In the genomic region with DNA sequence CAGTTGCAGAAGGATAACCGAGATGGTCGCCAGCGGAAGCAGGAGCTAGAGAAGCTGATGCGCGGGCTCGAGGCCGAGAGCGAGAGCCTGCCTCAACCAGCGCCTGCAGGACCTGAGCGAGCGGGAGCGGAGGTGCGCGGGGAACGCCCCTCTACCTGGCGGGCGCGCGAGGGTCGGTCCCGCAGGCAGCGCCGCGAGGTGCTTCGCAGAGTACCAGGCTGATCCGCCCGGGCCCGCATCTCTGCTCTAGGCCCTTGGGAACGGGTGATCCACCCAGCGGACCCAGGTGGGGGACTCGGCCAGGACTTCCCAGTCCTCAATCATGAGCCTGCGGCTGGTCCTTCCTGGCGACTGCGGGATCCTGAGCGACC, we compare ENCODE assay signal across 8 cellular contexts.
DNase-seq lines count a peak whose midpoint lies in the region; ATAC-seq and TF ChIP-seq lines count a peak whose summit lies in the region.
"Not testable (repeated sequence)": the region's sequence is repeated elsewhere in the genome, so short reads cannot be mapped to it uniquely, and the experiment has no call there.

No MANE protein-coding gene starts in this region.

- intact Hi-C loops in ascending aorta (cut with DNase I), result loop anchor here (5.0 kb wide), 2 partner anchors 135 to 205 kb away; partner anchors contain the start of gene KLHL22
- intact Hi-C loops in Right ventricle myocardium inferior (cut with DNase I), result not testable (repeated sequence)
- intact Hi-C loops in natural killer cell (cut with micrococcal nuclease), result loop anchor here (5.0 kb wide), 1 partner anchor 135 kb away; no protein-coding TSS in a partner anchor

- WGBS in suprapubic skin, result 0% methylated on average over 1 of the region's 35 CpGs

- TF ChIP-seq CTCF in GM12864 (IDR thresholded peaks at IDR 0.05; ENCODE audit: low read depth, low read length, missing control alignments); ascending aorta (IDR thresholded peaks at IDR 0.05); natural killer cell (IDR thresholded peaks at IDR 0.05); suprapubic skin (IDR thresholded peaks at IDR 0.05): not testable (repeated sequence)

- ATAC-seq in GM21723 (IDR thresholded peaks at IDR 0.05; ENCODE audit: unreplicated experiment), result peak; percentile 17
- peak; percentile 8 for ATAC-seq in HG03175 (IDR thresholded peaks at IDR 0.05; ENCODE audit: unreplicated experiment)
- peak; percentile 42 for ATAC-seq in SK-N-SH treated with all-trans-retinoic acid at 6 μM for 48 hours
- peak; percentile 2 for ATAC-seq in Right ventricle myocardium inferior
- ATAC-seq in natural killer cell, result peak in 1 of 3 donors; percentile 0

- H3K36me3 ChIP-seq in ascending aorta, suprapubic skin: not testable (repeated sequence)

- not testable (repeated sequence) for H3K4me1 ChIP-seq in ascending aorta
- H3K4me1 ChIP-seq in suprapubic skin, result peaks cover 11% of the 10 kb centered on the region

- peak overlapping the region; percentile 96 to 98 for H3K27ac Mint-ChIP-seq in natural killer cell

- H3K36me3 Mint-ChIP-seq in natural killer cell, result not testable (repeated sequence)

- TF ChIP-seq EP300 in suprapubic skin (IDR thresholded peaks at IDR 0.05), result not testable (repeated sequence)

- H3K4me1 Mint-ChIP-seq in natural killer cell, result not testable (repeated sequence)

- not testable (repeated sequence) for TF ChIP-seq POLR2A in suprapubic skin (IDR thresholded peaks at IDR 0.05)

- not testable (repeated sequence) for H3K27me3 Mint-ChIP-seq in natural killer cell (ENCODE audit: low read depth in 2 of 2)

- H3K4me3 ChIP-seq in GM12864 (ENCODE audit: low read depth, low read length), result peak overlapping the region; percentile 62
- H3K4me3 ChIP-seq in ascending aorta, result peak overlapping the region; percentile 63 to 91
- peak overlapping the region; percentile 58 for H3K4me3 ChIP-seq in suprapubic skin

- DNase-seq in GM12864 (ENCODE audit: low read depth); ascending aorta (ENCODE audit: low spot score in 2 of 2); Right ventricle myocardium inferior (ENCODE audit: missing footprints); suprapubic skin (ENCODE audit: low spot score in 2 of 2): not testable (repeated sequence)
- DNase-seq in natural killer cell, result peak; percentile 20

- H3K27ac ChIP-seq in ascending aorta, result peak overlapping the region; percentile 69 to 82
- H3K27ac ChIP-seq in suprapubic skin, result peak overlapping the region; percentile 81

- not testable (repeated sequence) for H3K9me3 Mint-ChIP-seq in natural killer cell

- not testable (repeated sequence) for H3K27me3 ChIP-seq in ascending aorta, suprapubic skin

- H3K4me3 Mint-ChIP-seq in natural killer cell, result peak overlapping the region; percentile 96

- H3K9me3 ChIP-seq in ascending aorta, suprapubic skin: not testable (repeated sequence)
